ENCODE assay signal across 8 cellular contexts in genomic region chr9:94084314-94084713, GRCh38. TPM values are rescaled to one million over a fixed set of nuclear protein-coding genes. Genes with fewer than 3 reads are reported as not detected.
A peak's percentile ranks its signal among the peaks of the same experiment; 100 is the strongest.
DNase-seq lines count a peak whose midpoint lies in the region; ATAC-seq and TF ChIP-seq lines count a peak whose summit lies in the region.

Gene PTPDC1, plus strand, starts transcription at chr9:94084464. Its CDS starts 67 bp downstream, at chr9:94084531.

- intact Hi-C loops in Right ventricle myocardium superior (cut with DNase I): loop anchor here (10.0 kb wide), 1 partner anchor 50 kb away; no protein-coding TSS in a partner anchor
- intact Hi-C loops in sigmoid colon (cut with DNase I): loop anchor here (10.0 kb wide), 1 partner anchor 50 kb away; no protein-coding TSS in a partner anchor
- intact Hi-C loops in activated CD4-positive, alpha-beta T cell treated with anti-CD3 and anti-CD28 coated beads for 36 hours (cut with DNase I, micrococcal nuclease): no loop called here

- no peak within 1 kb of the TSS for H3K27ac Mint-ChIP-seq in type B pancreatic cell
- H3K27ac Mint-ChIP-seq in activated CD4-positive, alpha-beta T cell treated with anti-CD3 and anti-CD28 coated beads for 36 hours: no peak within 1 kb of the TSS

- CTCF ChIA-PET in HEK293 (lab: Yijun Ruan, JAX) (interaction anchor here (0.7 kb wide), 2 partner anchors 18 to 55 kb away, joined by 3 read pairs; no protein-coding TSS in a partner anchor), SK-N-SH (lab: Yijun Ruan, JAX) (interaction anchor here (0.9 to 2.2 kb wide), 5 partner anchors 9 to 129 kb away, joined by 3 to 7 read pairs (median 5); no protein-coding TSS in a partner anchor)
- CTCF ChIA-PET in activated CD4-positive, alpha-beta T cell treated with anti-CD3 and anti-CD28 coated beads for 36 hours (lab: Charles Lee): interaction anchor here (1.9 kb wide), 1 partner anchor 19 kb away, joined by 5 read pairs; no protein-coding TSS in a partner anchor

- H3K9me3 Mint-ChIP-seq in type B pancreatic cell: no peaks in the 10 kb centered on the region
- no peaks in the 10 kb centered on the region for H3K9me3 Mint-ChIP-seq in activated CD4-positive, alpha-beta T cell treated with anti-CD3 and anti-CD28 coated beads for 36 hours (ENCODE audit: low read depth)

- POLR2A ChIA-PET in HEK293 (lab: Yijun Ruan, JAX): interaction anchor here (0.9 to 1.0 kb wide), 2 partner anchors 10 to 13 kb away, joined by 3 read pairs; no protein-coding TSS in a partner anchor
- POLR2A ChIA-PET in SK-N-SH (lab: Yijun Ruan, JAX): no interaction called here
- POLR2A ChIA-PET in activated CD4-positive, alpha-beta T cell treated with anti-CD3 and anti-CD28 coated beads for 36 hours (lab: Charles Lee): interaction anchor here (0.7 kb wide), 1 partner anchor 145 kb away, joined by 3 read pairs; no protein-coding TSS in a partner anchor

- peak; percentile 65 for DNase-seq in SK-N-SH
- no peak for DNase-seq in Right ventricle myocardium superior
- no peak for DNase-seq in sigmoid colon
- DNase-seq in SIG-M5 (lab: John Stamatoyannopoulos, UW): no peak
- no peak for DNase-seq in type B pancreatic cell (ENCODE audit: extremely low spot score, unreplicated experiment)
- no peak for DNase-seq in stimulated activated CD8-positive, alpha-beta memory T cell treated with anti-CD3 and anti-CD28 coated beads, Interleukin-4, amount 100 ng/mL, for 48 hours
- DNase-seq in activated CD4-positive, alpha-beta T cell treated with anti-CD3 and anti-CD28 coated beads for 36 hours: no peak

- H3K27me3 Mint-ChIP-seq in type B pancreatic cell: no peaks in the 10 kb centered on the region
- H3K27me3 Mint-ChIP-seq in activated CD4-positive, alpha-beta T cell treated with anti-CD3 and anti-CD28 coated beads for 36 hours: no peaks in the 10 kb centered on the region

- 0 out of 2 replicates have a peak within 1 kb of the TSS, but pooled peaks have one; percentile 10 for H3K4me2 ChIP-seq in SK-N-SH

- TF ChIP-seq EP300 in SK-N-SH (IDR thresholded peaks at IDR 0.05; ENCODE audit: borderline replicate concordance in 1 of 2, low read depth in 1 of 2, low read length in 1 of 2): no peak
- TF ChIP-seq EP300 in sigmoid colon (IDR thresholded peaks at IDR 0.05): no peak

- H3K27ac ChIP-seq in HEK293 (ENCODE audit: extremely low read depth, low read depth, low read length): no peak within 1 kb of the TSS
- H3K27ac ChIP-seq in SK-N-SH (ENCODE audit: low read depth in 2 of 2, low read length in 1 of 2): peak within 1 kb of the TSS in 1 of 2 experiments; percentile 71; a peak in 2 of 4 replicates
- peak within 1 kb of the TSS in 3 of 4 donors; percentile 30 to 55 (median 42) for H3K27ac ChIP-seq in sigmoid colon

- no peaks in the 10 kb centered on the region for H3K9me2 ChIP-seq in SK-N-SH

- no peaks in the 10 kb centered on the region for H3K4me1 ChIP-seq in HEK293 (ENCODE audit: control insufficient read depth, insufficient read depth, low read length)
- H3K4me1 ChIP-seq in SK-N-SH (ENCODE audit: control insufficient read depth in 1 of 2, insufficient read depth in 2 of 2, low read depth in 1 of 2, low read length in 1 of 2): peaks cover 19 to 21% of the 10 kb centered on the region in 2 experiments; a peak in 3 of 4 replicates
- peaks cover 0 to 40% (median 15%) of the 10 kb centered on the region in 4 donors for H3K4me1 ChIP-seq in sigmoid colon

- no peak for TF ChIP-seq POLR2A in sigmoid colon (IDR thresholded peaks at IDR 0.05)

- TF ChIP-seq RAD21 in SK-N-SH (IDR thresholded peaks at IDR 0.05; ENCODE audit: low read length): no peak

- WGBS in SK-N-SH (ENCODE audit: low lambda C conversion rate): 91% methylated on average over 7 of the region's 14 CpGs
- WGBS in sigmoid colon, 2 donors: 91 to 94% methylated on average over 14 of the region's 14 CpGs

- no peak within 1 kb of the TSS for H3K4me3 Mint-ChIP-seq in type B pancreatic cell
- H3K4me3 Mint-ChIP-seq in activated CD4-positive, alpha-beta T cell treated with anti-CD3 and anti-CD28 coated beads for 36 hours: no peak within 1 kb of the TSS

- H3K9me3 ChIP-seq in HEK293 (ENCODE audit: control insufficient read depth, insufficient read depth, low read depth, low read length): no peaks in the 10 kb centered on the region
- no peaks in the 10 kb centered on the region for H3K9me3 ChIP-seq in SK-N-SH
- no peaks in the 10 kb centered on the region for H3K9me3 ChIP-seq in sigmoid colon

- H3K36me3 Mint-ChIP-seq in type B pancreatic cell: peaks cover 5% of the 10 kb centered on the region
- H3K36me3 Mint-ChIP-seq in activated CD4-positive, alpha-beta T cell treated with anti-CD3 and anti-CD28 coated beads for 36 hours (ENCODE audit: low read depth): peaks cover 7% of the 10 kb centered on the region

- H3K4me3 ChIP-seq in HEK293 (ENCODE audit: low read depth, low read length) (no peak within 1 kb of the TSS), SK-N-SH (ENCODE audit: low read depth in 2 of 2, low read length in 1 of 2) (no peak within 1 kb of the TSS), sigmoid colon (peak within 1 kb of the TSS in 3 of 4 donors; percentile 16 to 36 (median 20))

- no peaks in the 10 kb centered on the region for H3K79me2 ChIP-seq in SK-N-SH (ENCODE audit: insufficient read depth)

- H3F3A ChIP-seq in SK-N-SH (replicated peaks; ENCODE audit: insufficient read depth): peaks cover 31% of the 10 kb centered on the region

- H4K20me1 ChIP-seq in SK-N-SH (ENCODE audit: insufficient read depth): no peaks in the 10 kb centered on the region

- no peak within 1 kb of the TSS for H2AFZ ChIP-seq in SK-N-SH (ENCODE audit: low read depth)

- peaks cover 12% of the 10 kb centered on the region for H3K4me1 Mint-ChIP-seq in type B pancreatic cell (ENCODE audit: unreplicated experiment)
- peaks cover 2% of the 10 kb centered on the region for H3K4me1 Mint-ChIP-seq in activated CD4-positive, alpha-beta T cell treated with anti-CD3 and anti-CD28 coated beads for 36 hours

- TF ChIP-seq CTCF in HEK293 (tag by site-specific recombination; IDR thresholded peaks at IDR 0.05) (no peak), SK-N-SH (IDR thresholded peaks at IDR 0.05) (no peak), sigmoid colon (IDR thresholded peaks at IDR 0.05) (no peak), type B pancreatic cell (conservative IDR thresholded peaks at IDR 0.05) (no peak)

- H3K27me3 ChIP-seq in SK-N-SH (ENCODE audit: insufficient read depth) (no peaks in the 10 kb centered on the region), sigmoid colon (no peaks in the 10 kb centered on the region)

- H3K9ac ChIP-seq in SK-N-SH: no peak within 1 kb of the TSS

- ATAC-seq in Right ventricle myocardium superior (ENCODE audit: poor library complexity): peak; percentile 41
- ATAC-seq in activated CD4-positive, alpha-beta T cell treated with anti-CD3 and anti-CD28 coated beads for 36 hours: no peak

- peaks cover 0 to 5% of the 10 kb centered on the region in 2 experiments; a peak in 1 of 3 replicates for H3K36me3 ChIP-seq in HEK293 (ENCODE audit: control insufficient read depth in 2 of 2, insufficient read depth in 1 of 2, low read length in 2 of 2)
- H3K36me3 ChIP-seq in SK-N-SH (replicated peaks in 1 of 2; ENCODE audit: control insufficient read depth in 1 of 2, insufficient read depth in 2 of 2, low read length in 1 of 2): no peaks in the 10 kb centered on the region
- peaks cover 0 to 3% (median 0%) of the 10 kb centered on the region in 4 donors for H3K36me3 ChIP-seq in sigmoid colon

TF ChIP-seq in HEK293, 187 proteins besides CTCF, POLR2A, EP300 and RAD21 (continues in another document):
- TF ChIP-seq KLF17 (tag by site-specific recombination; IDR thresholded peaks at IDR 0.05) (no peak), ZNF664 (tag by site-specific recombination; IDR thresholded peaks at IDR 0.05) (no peak), PRDM1 (tag by site-specific recombination; IDR thresholded peaks at IDR 0.05) (peak; percentile 56; the same call in 1 of the 2 replicates), ZBTB17 (tag by site-specific recombination; IDR thresholded peaks at IDR 0.05) (0 out of 2 replicates have a peak, but pooled peaks have one; percentile 41), IKZF3 (tag by site-specific recombination; IDR thresholded peaks at IDR 0.05) (peak; percentile 55; the same call in 1 of the 2 replicates), ZNF660 (tag by site-specific recombination; IDR thresholded peaks at IDR 0.05) (0 out of 2 replicates have a peak, but pooled peaks have one; percentile 8)

TF ChIP-seq in SK-N-SH, 30 proteins besides CTCF, POLR2A, EP300 and RAD21:
- TF ChIP-seq TCF12 (IDR thresholded peaks at IDR 0.05) (no peak), ZBTB33 (IDR thresholded peaks at IDR 0.05; ENCODE audit: borderline replicate concordance, low read depth) (no peak), RCOR1 (IDR thresholded peaks at IDR 0.05; ENCODE audit: low read length) (no peak), YY1 (IDR thresholded peaks at IDR 0.05; ENCODE audit: low read depth) (no peak)

RNA-seq across cellular contexts. Expression of gene PTPDC1, which starts in this region (rescaled TPM):
- 3.7 and 4.9 TPM in 2 replicates for polyA plus RNA-seq in SK-N-SH (2012; rRNA removed)
- polyA plus RNA-seq in SK-N-SH (2012; cell fraction: cytosol; rRNA removed): 3.2 TPM in 2 replicates
- 10.1 and 13.7 TPM in 2 replicates for polyA plus RNA-seq in SK-N-SH (2012; cell fraction: nucleus; rRNA removed)
- 8.4 TPM for total RNA-seq in Right ventricle myocardium superior
- total RNA-seq in sigmoid colon: 10 to 100 TPM; 12.0 to 16.3 (median 13.8) TPM
- polyA plus RNA-seq in sigmoid colon: 1 to 10 TPM; 2.1 to 2.5 (median 2.4) TPM
- total RNA-seq in type B pancreatic cell (ENCODE audit: low replicate concordance): 6.1 and 7.9 TPM in 2 replicates
- 1 to 10 TPM; 5.4 to 5.6 TPM for total RNA-seq in activated CD4-positive, alpha-beta T cell treated with anti-CD3 and anti-CD28 coated beads for 36 hours

Comparison
In these comparisons a context has a peak if more than half of its experiments do, and no peak if none do; other contexts are left out.
1. H3K4me3 ChIP-seq: peak in sigmoid colon (3 of 4); none in HEK293 (single experiment) and SK-N-SH (0 of 2).
2. intact Hi-C loops: an anchor here in Right ventricle myocardium superior (10.0 kb wide) and sigmoid colon (10.0 kb wide); none called in activated CD4-positive, alpha-beta T cell treated with anti-CD3 and anti-CD28 coated beads for 36 hours.